ENCODE assay signal across 17 cellular contexts in the genomic region with DNA sequence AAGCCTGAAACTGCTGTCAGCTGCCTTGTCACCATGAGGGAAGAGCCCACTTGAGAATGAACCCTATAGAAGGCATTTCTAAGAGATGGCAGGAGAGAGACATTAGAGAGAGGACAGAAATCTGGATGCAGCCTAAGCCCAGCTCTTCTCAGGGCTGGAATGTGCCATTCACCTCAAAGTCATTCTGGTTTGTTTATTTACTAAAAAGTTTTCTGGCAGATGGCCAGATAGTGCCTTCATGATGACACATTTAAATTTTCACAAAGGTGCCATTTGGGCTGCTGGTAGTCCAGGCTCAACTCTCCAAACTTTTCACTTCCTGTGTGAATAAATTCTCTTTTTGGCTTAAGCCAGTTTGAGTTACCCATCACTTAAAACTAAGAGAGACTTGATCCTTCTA.
DNase-seq lines count a peak whose midpoint lies in the region; ATAC-seq, FAIRE-seq and TF ChIP-seq lines count a peak whose summit lies in the region.
"Had no signal": no experiment of that assay in that cellular context is flagged by ENCODE, and none has a peak within 500 bp of the region (broad histone marks: within the 10 kb centered on the region; RNA-seq: fewer than 3 reads in every experiment).

No MANE protein-coding gene starts in this region.

- 0 out of 6 replicates have a peak overlapping the region, but pooled peaks of 1 of the 2 experiments have one; percentile 16 for H3K27ac ChIP-seq in A549
- H3K27ac ChIP-seq: C4-2B had no signal

- H3K4me1 Mint-ChIP-seq in activated naive CD8-positive, alpha-beta T cell treated with anti-CD3 and anti-CD28 coated beads for 36 hours, result no peaks in the 10 kb centered on the region
- H3K4me1 Mint-ChIP-seq: IgD-negative memory B cell had no signal

- no peak for TF ChIP-seq EP300 in A549 (IDR thresholded peaks at IDR 0.05)

- peak in 1 of 2 experiments; percentile 31; a peak in 3 of 6 replicates for ATAC-seq in A549

- peaks cover 36% of the 10 kb centered on the region for H3K4me1 ChIP-seq in A549

- TF ChIP-seq RAD21 in A549 (conservative IDR thresholded peaks at IDR 0.05 in 1 of 2, IDR thresholded peaks at IDR 0.05 in 1 of 2), result no peak

- H3K9me3 ChIP-seq in A549, result no peaks in the 10 kb centered on the region

- H3K4me3 Mint-ChIP-seq in activated naive CD8-positive, alpha-beta T cell treated with anti-CD3 and anti-CD28 coated beads for 36 hours, result no peak overlapping the region
- H3K4me3 Mint-ChIP-seq: IgD-negative memory B cell had no signal

- TF ChIP-seq CTCF in A549 (IDR thresholded peaks at IDR 0.05), result no peak

- peak in 1 of 2 experiments; percentile 23 for DNase-seq in A549 (ENCODE audit: low read depth in 1 of 2, low spot score in 1 of 2)
- peak; percentile 40 for DNase-seq in HS-27A (ENCODE audit: low read depth)
- peak; percentile 21 for DNase-seq in SW480 (ENCODE audit: low spot score)
- peak; percentile 20 for DNase-seq in iris pigment epithelial cell (ENCODE audit: low read depth)
- DNase-seq in DMS79 treated with DMSO at 0.1 percent for 48 hours (lab: John Stamatoyannopoulos, UW), result no peak
- no peak for DNase-seq in GM12892 (ENCODE audit: insufficient read length)
- DNase-seq in activated effector memory CD4-positive, alpha-beta T cell treated with anti-CD3 and anti-CD28 coated beads, Interleukin-2, amount 50 U/mL, for 16 hours, result no peak
- no peak for DNase-seq in activated naive CD8-positive, alpha-beta T cell treated with anti-CD3 and anti-CD28 coated beads for 36 hours
- DNase-seq: DMS153, NCI-H146, NCI-H2081, NCI-H2227 treated with DMSO at 0.1 percent for 48 hours, NCI-H524 treated with DMSO at 0.1 percent for 48 hours, SHP77 treated with DMSO at 0.1 percent for 48 hours had no signal

- POLR2A ChIA-PET in A549 (lab: Yijun Ruan, JAX), result no interaction called here

- FAIRE-seq in A549 (lab: Jason Lieb, UNC) (peak; percentile 39), GM12892 (lab: Jason Lieb, UNC) (no peak)
- FAIRE-seq: H54 had no signal

- no peak overlapping the region for H3K4me3 ChIP-seq in A549

- TF ChIP-seq POLR2A in A549 (IDR thresholded peaks at IDR 0.05; ENCODE audit: low read length) (no peak), GM12892 (IDR thresholded peaks at IDR 0.05; ENCODE audit: low read depth, low read length) (no peak)

- H3K4me2 ChIP-seq in A549, result peak overlapping the region; percentile 35; the same call in 2 of the 3 replicates

- CTCF ChIA-PET in A549 (lab: Yijun Ruan, JAX), result interaction anchor here (1.0 kb wide), 1 partner anchor 165 kb away, joined by 4 read pairs; no protein-coding TSS in a partner anchor

- no peaks in the 10 kb centered on the region for H3K27me3 Mint-ChIP-seq in activated naive CD8-positive, alpha-beta T cell treated with anti-CD3 and anti-CD28 coated beads for 36 hours

- no peak overlapping the region for H3K27ac Mint-ChIP-seq in activated naive CD8-positive, alpha-beta T cell treated with anti-CD3 and anti-CD28 coated beads for 36 hours
- H3K27ac Mint-ChIP-seq: IgD-negative memory B cell had no signal

- no peaks in the 10 kb centered on the region for H3K36me3 Mint-ChIP-seq in activated naive CD8-positive, alpha-beta T cell treated with anti-CD3 and anti-CD28 coated beads for 36 hours
- H3K36me3 Mint-ChIP-seq: IgD-negative memory B cell had no signal

- H3K9me3 Mint-ChIP-seq in activated naive CD8-positive, alpha-beta T cell treated with anti-CD3 and anti-CD28 coated beads for 36 hours, result no peaks in the 10 kb centered on the region
- H3K9me3 Mint-ChIP-seq: IgD-negative memory B cell had no signal

TF ChIP-seq in A549, 52 proteins besides CTCF, POLR2A, EP300 and RAD21:
- no peak for TF ChIP-seq BHLHE40 (IDR thresholded peaks at IDR 0.05; ENCODE audit: low read depth, low read length)
- TF ChIP-seq EHF (CRISPR knock-in tag; IDR thresholded peaks at IDR 0.05), result no peak
- TF ChIP-seq, protein P1, sequence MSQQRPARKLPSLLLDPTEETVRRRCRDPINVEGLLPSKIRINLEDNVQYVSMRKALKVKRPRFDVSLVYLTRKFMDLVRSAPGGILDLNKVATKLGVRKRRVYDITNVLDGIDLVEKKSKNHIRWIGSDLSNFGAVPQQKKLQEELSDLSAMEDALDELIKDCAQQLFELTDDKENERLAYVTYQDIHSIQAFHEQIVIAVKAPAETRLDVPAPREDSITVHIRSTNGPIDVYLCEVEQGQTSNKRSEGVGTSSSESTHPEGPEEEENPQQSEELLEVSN (IDR thresholded peaks at IDR 0.05; ENCODE audit: borderline replicate concordance, low read depth), result no peak
- no peak for TF ChIP-seq TFCP2L1 (CRISPR knock-in tag; IDR thresholded peaks at IDR 0.05)
- TF ChIP-seq RCOR1 (IDR thresholded peaks at IDR 0.05; ENCODE audit: low read depth, low read length), result no peak
- TF ChIP-seq PBX3 (IDR thresholded peaks at IDR 0.05), result no peak
- TF ChIP-seq HDAC2 (IDR thresholded peaks at IDR 0.05), result no peak
- no peak for TF ChIP-seq CHD4 (IDR thresholded peaks at IDR 0.05; ENCODE audit: borderline replicate concordance)
- no peak for TF ChIP-seq PHF8 (IDR thresholded peaks at IDR 0.05; ENCODE audit: borderline replicate concordance, low read depth)
- no peak for TF ChIP-seq RNF2 (IDR thresholded peaks at IDR 0.05; ENCODE audit: borderline replicate concordance, low read depth)
- TF ChIP-seq HMGXB4 (CRISPR knock-in tag; IDR thresholded peaks at IDR 0.05; ENCODE audit: borderline replicate concordance), result no peak

Comparison
In these comparisons a context has a peak if more than half of its experiments do, and no peak if none do; other contexts are left out.
1. DNase-seq: peak in HS-27A (single experiment), SW480 (single experiment) and iris pigment epithelial cell (single experiment); none in DMS79 treated with DMSO at 0.1 percent for 48 hours (single experiment), GM12892 (single experiment), activated effector memory CD4-positive, alpha-beta T cell treated with anti-CD3 and anti-CD28 coated beads, Interleukin-2, amount 50 U/mL, for 16 hours (single experiment) and activated naive CD8-positive, alpha-beta T cell treated with anti-CD3 and anti-CD28 coated beads for 36 hours (single experiment).